ENCODE assay signal across 14 cellular contexts in genomic region chr5:73093943-73094342, GRCh38. TPM values are rescaled to one million over a fixed set of nuclear protein-coding genes. Genes with fewer than 3 reads are reported as not detected.
DNase-seq lines count a peak whose midpoint lies in the region; ATAC-seq, FAIRE-seq and TF ChIP-seq lines count a peak whose summit lies in the region.
"Had no signal": no experiment of that assay in that cellular context is flagged by ENCODE, and none has a peak within 500 bp of the region (broad histone marks: within the 10 kb centered on the region; RNA-seq: fewer than 3 reads in every experiment).

No MANE protein-coding gene starts in this region.

- H3K4me1 Mint-ChIP-seq in activated T-cell treated with anti-CD3 and anti-CD28 coated beads, Interleukin-2, amount 50 U/mL, for 72 hours (ENCODE audit: low read depth): peaks cover 6% of the 10 kb centered on the region
- H3K4me1 Mint-ChIP-seq: activated CD4-positive, alpha-beta T cell treated with anti-CD3 and anti-CD28 coated beads, Interleukin-2, amount 10 ng/mL, durations not matched to agents 24 days and 14 days had no signal

- H3K4me3 ChIP-seq in SK-N-SH (ENCODE audit: low read depth in 2 of 2, low read length in 1 of 2): no peak overlapping the region
- no peak overlapping the region for H3K4me3 ChIP-seq in fibroblast of mammary gland (ENCODE audit: control insufficient read depth, low read depth, low read length)
- H3K4me3 ChIP-seq: cardiac muscle cell, GM12878 had no signal

- H3F3A ChIP-seq in SK-N-SH (replicated peaks; ENCODE audit: insufficient read depth): no peaks in the 10 kb centered on the region

- H3K27me3 Mint-ChIP-seq in activated T-cell treated with anti-CD3 and anti-CD28 coated beads, Interleukin-2, amount 50 U/mL, for 72 hours (ENCODE audit: low read depth): peaks cover 33% of the 10 kb centered on the region

- TF ChIP-seq EP300 in SK-N-SH (IDR thresholded peaks at IDR 0.05; ENCODE audit: borderline replicate concordance in 1 of 2, low read depth in 1 of 2, low read length in 1 of 2): no peak

- peak; percentile 69 to 70 for ATAC-seq in activated T-cell treated with anti-CD3 and anti-CD28 coated beads, Interleukin-2, amount 50 U/mL, for 72 hours (replicated peaks in 1 of 2)
- peak; percentile 88 for ATAC-seq in stimulated activated naive CD8-positive, alpha-beta T cell treated with anti-CD3 and anti-CD28 coated beads, Interleukin-15, Interleukin-2, amounts not matched to agents 100 U/mL and 50 U/mL, for 24 hours
- ATAC-seq in HG03457 (IDR thresholded peaks at IDR 0.05; ENCODE audit: unreplicated experiment): no peak
- ATAC-seq: GM12878; naive thymus-derived CD8-positive, alpha-beta T cell had no signal

- no peak for TF ChIP-seq RAD21 in SK-N-SH (IDR thresholded peaks at IDR 0.05; ENCODE audit: low read length)

- no peak overlapping the region for H2AFZ ChIP-seq in SK-N-SH (ENCODE audit: low read depth)

- no peak overlapping the region for H3K4me2 ChIP-seq in SK-N-SH

- no peaks in the 10 kb centered on the region for H3K27me3 ChIP-seq in SK-N-SH (ENCODE audit: insufficient read depth)
- H3K27me3 ChIP-seq: cardiac muscle cell had no signal

- no peak for FAIRE-seq in HTR-8/SVneo (lab: Jason Lieb, UNC)

- peaks cover 0 to 4% of the 10 kb centered on the region in 2 donors for H3K36me3 Mint-ChIP-seq in activated T-cell treated with anti-CD3 and anti-CD28 coated beads, Interleukin-2, amount 50 U/mL, for 72 hours (ENCODE audit: insufficient read depth in 2 of 2)

- TF ChIP-seq CTCF in SK-N-SH (IDR thresholded peaks at IDR 0.05) (no peak), fibroblast of mammary gland (conservative IDR thresholded peaks at IDR 0.05; ENCODE audit: control insufficient read depth, insufficient read depth, low read depth, low read length) (no peak)

- 85% methylated on average over 7 of the region's 7 CpGs for WGBS in SK-N-SH (ENCODE audit: low lambda C conversion rate)

- no peaks in the 10 kb centered on the region for H3K79me2 ChIP-seq in SK-N-SH (ENCODE audit: insufficient read depth)

- H4K20me1 ChIP-seq in SK-N-SH (ENCODE audit: insufficient read depth): no peaks in the 10 kb centered on the region

- peak overlapping the region in 1 of 2 experiments; percentile 39; a peak in 2 of 4 replicates for H3K27ac ChIP-seq in SK-N-SH (ENCODE audit: low read depth in 2 of 2, low read length in 1 of 2)
- H3K27ac ChIP-seq: cardiac muscle cell had no signal

- H3K4me1 ChIP-seq in SK-N-SH (ENCODE audit: control insufficient read depth in 1 of 2, insufficient read depth in 2 of 2, low read depth in 1 of 2, low read length in 1 of 2): peaks cover 0 to 5% of the 10 kb centered on the region in 2 experiments; a peak in 2 of 4 replicates

- no peak overlapping the region for H3K4me3 Mint-ChIP-seq in activated T-cell treated with anti-CD3 and anti-CD28 coated beads, Interleukin-2, amount 50 U/mL, for 72 hours
- H3K4me3 Mint-ChIP-seq: activated CD4-positive, alpha-beta T cell treated with anti-CD3 and anti-CD28 coated beads, Interleukin-2, amount 10 ng/mL, durations not matched to agents 24 days and 14 days; naive thymus-derived CD8-positive, alpha-beta T cell had no signal

- no peak overlapping the region for H3K9ac ChIP-seq in SK-N-SH

- H3K9me2 ChIP-seq in SK-N-SH: no peaks in the 10 kb centered on the region

- H3K9me3 Mint-ChIP-seq in activated T-cell treated with anti-CD3 and anti-CD28 coated beads, Interleukin-2, amount 50 U/mL, for 72 hours: peaks cover 0 to 2% of the 10 kb centered on the region in 2 donors
- H3K9me3 Mint-ChIP-seq: activated CD4-positive, alpha-beta T cell treated with anti-CD3 and anti-CD28 coated beads, Interleukin-2, amount 10 ng/mL, durations not matched to agents 24 days and 14 days had no signal

- CTCF ChIA-PET in SK-N-SH (lab: Yijun Ruan, JAX): interaction anchor here (0.9 to 3.0 kb wide), 3 partner anchors 11 to 122 kb away, joined by 4 to 8 read pairs (median 5); no protein-coding TSS in a partner anchor

- POLR2A ChIA-PET in SK-N-SH (lab: Yijun Ruan, JAX): no interaction called here

- peaks cover 13% of the 10 kb centered on the region; the same call in 1 of the 2 replicates for H3K9me3 ChIP-seq in SK-N-SH

- H3K27ac Mint-ChIP-seq in activated T-cell treated with anti-CD3 and anti-CD28 coated beads, Interleukin-2, amount 50 U/mL, for 72 hours: no peak overlapping the region
- H3K27ac Mint-ChIP-seq: activated CD4-positive, alpha-beta T cell treated with anti-CD3 and anti-CD28 coated beads, Interleukin-2, amount 10 ng/mL, durations not matched to agents 24 days and 14 days; naive thymus-derived CD8-positive, alpha-beta T cell had no signal

- peaks cover 5 to 25% of the 10 kb centered on the region in 2 experiments for H3K36me3 ChIP-seq in SK-N-SH (replicated peaks in 1 of 2; ENCODE audit: control insufficient read depth in 1 of 2, insufficient read depth in 2 of 2, low read length in 1 of 2)
- H3K36me3 ChIP-seq: cardiac muscle cell had no signal

- peak; percentile 4 to 5 for DNase-seq in activated T-cell treated with anti-CD3 and anti-CD28 coated beads, Interleukin-2, amount 50 U/mL, for 72 hours
- DNase-seq in activated T-cell treated with anti-CD3 and anti-CD28 coated beads for 4 hours: no peak
- no peak for DNase-seq in SK-N-SH
- DNase-seq in fibroblast of mammary gland (ENCODE audit: low read depth): peak; percentile 76
- no peak for DNase-seq in stimulated activated naive CD8-positive, alpha-beta T cell treated with anti-CD3 and anti-CD28 coated beads, Interleukin-15, Interleukin-2, amounts not matched to agents 100 U/mL and 50 U/mL, for 24 hours
- DNase-seq in HTR-8/SVneo (ENCODE audit: insufficient read length, low spot score): no peak
- DNase-seq in SIG-M5 (lab: John Stamatoyannopoulos, UW): no peak
- DNase-seq: activated CD4-positive, alpha-beta T cell treated with anti-CD3 and anti-CD28 coated beads, Interleukin-2, amount 10 ng/mL, durations not matched to agents 24 days and 14 days; naive thymus-derived CD8-positive, alpha-beta T cell; RPMI8226 had no signal

TF ChIP-seq in SK-N-SH, 30 proteins besides CTCF, POLR2A, EP300 and RAD21 (continues in another document):
- TF ChIP-seq REST (IDR thresholded peaks at IDR 0.05; ENCODE audit: low read depth, low read length) (no peak), PBX3 (IDR thresholded peaks at IDR 0.05) (no peak), EZH2phosphoT487 (IDR thresholded peaks at IDR 0.05; ENCODE audit: borderline replicate concordance, low read depth) (no peak), FOXM1 (IDR thresholded peaks at IDR 0.05; ENCODE audit: low read depth) (no peak), RXRA (IDR thresholded peaks at IDR 0.05; ENCODE audit: borderline replicate concordance, low read depth) (no peak), POLR2AphosphoS5 (IDR thresholded peaks at IDR 0.05; ENCODE audit: low read depth, low read length) (no peak), RCOR1 (IDR thresholded peaks at IDR 0.05; ENCODE audit: low read length) (no peak), MAX (IDR thresholded peaks at IDR 0.05; ENCODE audit: low read depth) (0 out of 2 replicates have a peak, but pooled peaks have one; percentile 34)

RNA-seq across cellular contexts. Expression of gene TMEM171, which starts 26.4 kb away (rescaled TPM):
- total RNA-seq in activated T-cell treated with anti-CD3 and anti-CD28 coated beads, Interleukin-2, amount 50 U/mL, for 72 hours: not detected
- 7.6 and 8.9 TPM in 2 replicates for polyA plus RNA-seq in SK-N-SH (2012; rRNA removed)
- polyA plus RNA-seq in SK-N-SH (2012; cell fraction: cytosol; rRNA removed): 5.8 and 6.6 TPM in 2 replicates
- 4.3 and 4.4 TPM in 2 replicates for polyA plus RNA-seq in SK-N-SH (2012; cell fraction: nucleus; rRNA removed)
- total RNA-seq: activated CD4-positive, alpha-beta T cell treated with anti-CD3 and anti-CD28 coated beads, Interleukin-2, amount 10 ng/mL, durations not matched to agents 24 days and 14 days; cardiac muscle cell; GM12878; naive thymus-derived CD8-positive, alpha-beta T cell; urinary bladder had no signal
- polyA plus RNA-seq: cardiac muscle cell, GM12878 had no signal

Comparison
In these comparisons a context has a peak if more than half of its experiments do, and no peak if none do; other contexts are left out.
1. DNase-seq: peak in activated T-cell treated with anti-CD3 and anti-CD28 coated beads, Interleukin-2, amount 50 U/mL, for 72 hours (2 of 2) and fibroblast of mammary gland (single experiment); none in activated T-cell treated with anti-CD3 and anti-CD28 coated beads for 4 hours (single experiment), SK-N-SH (single experiment), stimulated activated naive CD8-positive, alpha-beta T cell treated with anti-CD3 and anti-CD28 coated beads, Interleukin-15, Interleukin-2, amounts not matched to agents 100 U/mL and 50 U/mL, for 24 hours (single experiment), HTR-8/SVneo (single experiment) and SIG-M5 (single experiment).